ENCODE assay signal across 15 cellular contexts in genomic region chr4:6703786-6704185, GRCh38. TPM values are rescaled to one million over a fixed set of nuclear protein-coding genes. Genes with fewer than 3 reads are reported as not detected.
DNase-seq lines count a peak whose midpoint lies in the region; ATAC-seq and TF ChIP-seq lines count a peak whose summit lies in the region.
"Had no signal": no experiment of that assay in that cellular context is flagged by ENCODE, and none has a peak within 500 bp of the region (broad histone marks: within the 10 kb centered on the region; RNA-seq: fewer than 3 reads in every experiment).

No MANE protein-coding gene starts in this region.

- H3K27ac Mint-ChIP-seq in T-helper 17 cell, result peak overlapping the region; percentile 100
- H3K27ac Mint-ChIP-seq: IgD-negative memory B cell had no signal

- DNase-seq in Right ventricle myocardium superior (no peak), cardiac septum (ENCODE audit: low spot score) (no peak), T-helper 17 cell (no peak), erythroblast (lab: John Stamatoyannopoulos, UW) (peak; percentile 27 to 57), NCI-H510A treated with DMSO at 0.1 percent for 48 hours (lab: John Stamatoyannopoulos, UW) (no peak), posterior vena cava (ENCODE audit: low spot score) (no peak), caudate nucleus (lab: John Stamatoyannopoulos, UW) (no peak)
- DNase-seq in stimulated activated naive CD8-positive, alpha-beta T cell treated with anti-CD3 and anti-CD28 coated beads, Interleukin-15, Interleukin-2, amounts not matched to agents 100 U/mL and 50 U/mL, for 24 hours, result no peak
- DNase-seq: effector CD4-positive, alpha-beta T cell; foreskin melanocyte; NCI-H1436; NCI-H446 had no signal

- no peak overlapping the region for H3K27ac ChIP-seq in caudate nucleus (ENCODE audit: low read depth, low read length)
- H3K27ac ChIP-seq: SK-N-MC, suprapubic skin had no signal

- intact Hi-C loops in Right ventricle myocardium superior (cut with DNase I) (no loop called here), cardiac septum (cut with DNase I) (no loop called here), posterior vena cava (cut with DNase I) (no loop called here)

- H3K27me3 Mint-ChIP-seq in T-helper 17 cell, result no peaks in the 10 kb centered on the region
- H3K27me3 Mint-ChIP-seq: IgD-negative memory B cell had no signal

- peak; percentile 50 for ATAC-seq in Right ventricle myocardium superior (ENCODE audit: poor library complexity)
- no peak for ATAC-seq in T-helper 17 cell
- ATAC-seq in stimulated activated naive CD8-positive, alpha-beta T cell treated with anti-CD3 and anti-CD28 coated beads, Interleukin-15, Interleukin-2, amounts not matched to agents 100 U/mL and 50 U/mL, for 24 hours, result peak; percentile 32

- H3K9me3 ChIP-seq in T-helper 17 cell (ENCODE audit: control insufficient read depth, low read length, poor library complexity, severe bottlenecking), result no peaks in the 10 kb centered on the region
- H3K9me3 ChIP-seq: suprapubic skin had no signal

- peak overlapping the region; percentile 19 for H3K4me3 Mint-ChIP-seq in T-helper 17 cell

- H3K36me3 Mint-ChIP-seq in T-helper 17 cell (ENCODE audit: low read depth), result peaks cover 24% of the 10 kb centered on the region

- H3K4me1 Mint-ChIP-seq in T-helper 17 cell, result peaks cover 59% of the 10 kb centered on the region

- no peak for TF ChIP-seq POLR2A in erythroblast (IDR thresholded peaks at IDR 0.05; ENCODE audit: low read length)

RNA-seq across cellular contexts. Expression of gene MRFAP1L1, which starts 5.9 kb away (rescaled TPM):
- 39.7 TPM for total RNA-seq in Right ventricle myocardium superior
- 48.6 TPM for total RNA-seq in cardiac septum
- 10 to 100 TPM; 29.3 to 33.0 TPM for total RNA-seq in T-helper 17 cell
- 10 to 100 TPM; 35.9 to 43.8 TPM for total RNA-seq in posterior vena cava

RNA-seq across cellular contexts. Expression of gene S100P, which starts 10.1 kb away (rescaled TPM):
- not detected for total RNA-seq in Right ventricle myocardium superior
- total RNA-seq in cardiac septum, result 2.8 TPM
- 1 to 10 TPM; 2.1 to 3.8 TPM for total RNA-seq in T-helper 17 cell
- total RNA-seq in posterior vena cava, result 1 to 10 TPM; 3.5 to 7.8 TPM

RNA-seq across cellular contexts. Expression of gene BLOC1S4, which starts 12.2 kb away (rescaled TPM):
- total RNA-seq in Right ventricle myocardium superior (6.0 TPM), cardiac septum (7.5 TPM), T-helper 17 cell (10 to 100 TPM; 19.2 to 20.8 TPM), posterior vena cava (1 to 10 TPM; 8.3 to 9.7 TPM)

Comparison
In these comparisons a context has a peak if more than half of its experiments do, and no peak if none do; other contexts are left out.
1. DNase-seq: peak in erythroblast (2 of 2); none in Right ventricle myocardium superior (single experiment), cardiac septum (single experiment), T-helper 17 cell (0 of 3), stimulated activated naive CD8-positive, alpha-beta T cell treated with anti-CD3 and anti-CD28 coated beads, Interleukin-15, Interleukin-2, amounts not matched to agents 100 U/mL and 50 U/mL, for 24 hours (single experiment), NCI-H510A treated with DMSO at 0.1 percent for 48 hours (single experiment), posterior vena cava (single experiment) and caudate nucleus (0 of 61).